In the genomic region with DNA sequence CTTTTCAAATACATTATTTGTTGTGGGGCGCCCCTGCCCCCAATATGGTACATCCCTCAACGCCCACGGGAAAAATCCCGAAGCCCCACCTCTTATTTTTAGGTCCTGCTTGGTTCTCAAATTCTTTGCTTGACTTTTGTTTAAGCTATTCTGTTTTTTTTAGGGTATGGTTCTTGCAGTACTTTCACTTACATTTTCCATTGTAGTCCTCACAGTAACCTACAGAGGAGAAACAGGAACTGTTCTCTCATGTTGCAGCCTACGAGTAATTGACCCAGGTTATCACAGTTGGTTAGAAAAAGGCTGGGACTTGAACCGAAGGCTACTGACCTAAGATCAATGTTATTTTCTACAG, we compare ENCODE assay signal across 8 cellular contexts. TPM values are rescaled to one million over a fixed set of nuclear protein-coding genes. Genes with fewer than 3 reads are reported as not detected.
DNase-seq lines count a peak whose midpoint lies in the region; ATAC-seq and TF ChIP-seq lines count a peak whose summit lies in the region.

No MANE protein-coding gene starts in this region.

- peak; percentile 46 for ATAC-seq in Right ventricle myocardium inferior
- peak; percentile 55 for ATAC-seq in HG02678 (IDR thresholded peaks at IDR 0.05; ENCODE audit: unreplicated experiment)

- peaks cover 38 to 53% of the 10 kb centered on the region in 2 donors for H3K4me1 Mint-ChIP-seq in immature natural killer cell

- intact Hi-C loops in Right ventricle myocardium inferior (cut with DNase I) (loop anchor here (2.0 kb wide), 1 partner anchor 81 kb away; no protein-coding TSS in a partner anchor), cardiac septum (cut with DNase I) (loop anchor here (2.0 to 10.0 kb wide), 3 partner anchors 81 to 205 kb away; partner anchors contain the start of gene BTG3), ascending aorta (cut with DNase I) (loop anchor here (1.0 to 10.0 kb wide), 2 partner anchors 145 to 209 kb away; no protein-coding TSS in a partner anchor)

- peaks cover 4 to 13% (median 9%) of the 10 kb centered on the region in 3 donors for H3K27me3 Mint-ChIP-seq in immature natural killer cell (ENCODE audit: low read depth in 3 of 3)

- TF ChIP-seq CTCF in ascending aorta (IDR thresholded peaks at IDR 0.05), result peak in 1 of 3 experiments; percentile 5

- no peaks in the 10 kb centered on the region for H3K9me3 Mint-ChIP-seq in immature natural killer cell

- DNase-seq in Right ventricle myocardium inferior (ENCODE audit: missing footprints) (no peak), cardiac septum (ENCODE audit: low spot score) (no peak), NCI-H1417 (lab: John Stamatoyannopoulos, UW) (peak in 2 of 3 experiments; percentile 88 to 92), ascending aorta (ENCODE audit: low spot score in 2 of 2) (peak in 1 of 2 donors; percentile 69), immature natural killer cell (no peak), NCI-H1092 treated with DMSO at 0.1 percent for 48 hours (lab: John Stamatoyannopoulos, UW) (no peak)

- H3K36me3 Mint-ChIP-seq in immature natural killer cell, result peaks cover 4 to 8% (median 5%) of the 10 kb centered on the region in 3 donors

- no peaks in the 10 kb centered on the region for H3K9me3 ChIP-seq in ascending aorta
- H3K9me3 ChIP-seq in subcutaneous abdominal adipose tissue (ENCODE audit: control insufficient read depth in 5 of 5, low read length in 5 of 5), result no peaks in the 10 kb centered on the region

- peak overlapping the region; percentile 95 to 100 (median 100) for H3K27ac Mint-ChIP-seq in immature natural killer cell

- H3K36me3 ChIP-seq in ascending aorta (no peaks in the 10 kb centered on the region), subcutaneous abdominal adipose tissue (ENCODE audit: control insufficient read depth in 5 of 5, insufficient read depth in 5 of 5, low read length in 5 of 5) (peaks cover 0 to 3% (median 0%) of the 10 kb centered on the region in 5 donors)

- peak overlapping the region; percentile 92 to 96 (median 93) for H3K4me3 Mint-ChIP-seq in immature natural killer cell

- H3K4me3 ChIP-seq in ascending aorta (peak overlapping the region; percentile 80 to 81), subcutaneous abdominal adipose tissue (ENCODE audit: low read depth in 1 of 5, low read length in 5 of 5) (peak overlapping the region; percentile 76 to 94 (median 88))

- peaks cover 0 to 4% of the 10 kb centered on the region in 2 donors for H3K4me1 ChIP-seq in ascending aorta
- H3K4me1 ChIP-seq in subcutaneous abdominal adipose tissue (ENCODE audit: control insufficient read depth in 5 of 5, insufficient read depth in 5 of 5, low read length in 5 of 5), result peaks cover 0 to 24% (median 17%) of the 10 kb centered on the region in 5 donors

- H3K27ac ChIP-seq in ascending aorta, result peak overlapping the region; percentile 80 to 85
- H3K27ac ChIP-seq in subcutaneous abdominal adipose tissue (ENCODE audit: low read depth, low read length), result peak overlapping the region; percentile 84

- peak overlapping the region; percentile 11 to 93 (median 83) for H3K9ac ChIP-seq in subcutaneous abdominal adipose tissue (ENCODE audit: low read length in 5 of 5)

- H3K27me3 ChIP-seq in ascending aorta (no peaks in the 10 kb centered on the region), subcutaneous abdominal adipose tissue (ENCODE audit: control insufficient read depth in 5 of 5, insufficient read depth in 4 of 5, low read length in 5 of 5) (no peaks in the 10 kb centered on the region)

RNA-seq across cellular contexts. Expression of gene C21orf91, which starts 0.7 kb away (rescaled TPM):
- total RNA-seq in Right ventricle myocardium inferior (6.5 TPM), cardiac septum (21.3 TPM), ascending aorta (11.3 TPM)
- polyA plus RNA-seq in immature natural killer cell, result 10 to 100 TPM; 29.5 to 41.3 (median 39.6) TPM

Comparison
In these comparisons a context has a peak if more than half of its experiments do, and no peak if none do; other contexts are left out.
1. DNase-seq: peak in NCI-H1417 (2 of 3); none in Right ventricle myocardium inferior (single experiment), cardiac septum (single experiment), immature natural killer cell (0 of 3) and NCI-H1092 treated with DMSO at 0.1 percent for 48 hours (single experiment).